8 cellular contexts compared by ENCODE assay signal in genomic region chr1:184152502-184152901, GRCh38.
DNase-seq lines count a peak whose midpoint lies in the region; ATAC-seq and TF ChIP-seq lines count a peak whose summit lies in the region.

No MANE protein-coding gene starts in this region.

- TF ChIP-seq CTCF in activated CD8-positive, alpha-beta T cell treated with anti-CD3 and anti-CD28 coated beads for 36 hours (IDR thresholded peaks at IDR 0.05): no peak

- DNase-seq in HT-29 (ENCODE audit: low spot score) (peak; percentile 11), immature natural killer cell (no peak)
- DNase-seq in activated CD8-positive, alpha-beta T cell treated with anti-CD3 and anti-CD28 coated beads for 36 hours: no peak
- no peak for DNase-seq in stimulated activated naive B cell treated with anti-CD40 and anti-IgM and Interleukin-4, amounts not matched to agents 10 μg/mL and 1 μg/mL and 100 μg/mL, for 72 hours
- DNase-seq in activated naive CD4-positive, alpha-beta T cell treated with anti-CD3 and anti-CD28 coated beads, Interleukin-2, amount 50 U/mL, for 16 hours: no peak

- H3K9me3 Mint-ChIP-seq in activated CD8-positive, alpha-beta T cell treated with anti-CD3 and anti-CD28 coated beads for 36 hours: no peaks in the 10 kb centered on the region
- peaks cover 0 to 2% (median 0%) of the 10 kb centered on the region in 6 donors for H3K9me3 Mint-ChIP-seq in immature natural killer cell
- no peaks in the 10 kb centered on the region for H3K9me3 Mint-ChIP-seq in stimulated activated naive B cell treated with anti-CD40 and anti-IgM and Interleukin-4, amounts not matched to agents 10 μg/mL and 1 μg/mL and 100 μg/mL, for 72 hours

- POLR2A ChIA-PET in activated CD8-positive, alpha-beta T cell treated with anti-CD3 and anti-CD28 coated beads for 36 hours (lab: Charles Lee): no interaction called here

- intact Hi-C loops in activated CD8-positive, alpha-beta T cell treated with anti-CD3 and anti-CD28 coated beads for 36 hours (cut with micrococcal nuclease): no loop called here

- no peaks in the 10 kb centered on the region for H3K36me3 Mint-ChIP-seq in activated CD8-positive, alpha-beta T cell treated with anti-CD3 and anti-CD28 coated beads for 36 hours (ENCODE audit: low read depth)
- no peaks in the 10 kb centered on the region for H3K36me3 Mint-ChIP-seq in immature natural killer cell
- H3K36me3 Mint-ChIP-seq in stimulated activated naive B cell treated with anti-CD40 and anti-IgM and Interleukin-4, amounts not matched to agents 10 μg/mL and 1 μg/mL and 100 μg/mL, for 72 hours: no peaks in the 10 kb centered on the region

- peaks cover 12% of the 10 kb centered on the region for H3K4me1 Mint-ChIP-seq in activated CD8-positive, alpha-beta T cell treated with anti-CD3 and anti-CD28 coated beads for 36 hours (ENCODE audit: low read depth)
- H3K4me1 Mint-ChIP-seq in immature natural killer cell: peaks cover 15% of the 10 kb centered on the region in 2 donors
- H3K4me1 Mint-ChIP-seq in stimulated activated naive B cell treated with anti-CD40 and anti-IgM and Interleukin-4, amounts not matched to agents 10 μg/mL and 1 μg/mL and 100 μg/mL, for 72 hours: peaks cover 3 to 12% of the 10 kb centered on the region in 2 donors

- H3K27me3 Mint-ChIP-seq in activated CD8-positive, alpha-beta T cell treated with anti-CD3 and anti-CD28 coated beads for 36 hours: peaks cover 42% of the 10 kb centered on the region
- H3K27me3 Mint-ChIP-seq in immature natural killer cell (ENCODE audit: low read depth in 3 of 3): peaks cover 10 to 16% (median 13%) of the 10 kb centered on the region in 3 donors
- H3K27me3 Mint-ChIP-seq in stimulated activated naive B cell treated with anti-CD40 and anti-IgM and Interleukin-4, amounts not matched to agents 10 μg/mL and 1 μg/mL and 100 μg/mL, for 72 hours: peaks cover 30 to 34% of the 10 kb centered on the region in 2 donors

- CTCF ChIA-PET in activated CD8-positive, alpha-beta T cell treated with anti-CD3 and anti-CD28 coated beads for 36 hours (lab: Charles Lee): no interaction called here

- peak overlapping the region; percentile 11 for H3K4me3 Mint-ChIP-seq in activated CD8-positive, alpha-beta T cell treated with anti-CD3 and anti-CD28 coated beads for 36 hours
- peak overlapping the region; percentile 5 to 69 (median 54) for H3K4me3 Mint-ChIP-seq in immature natural killer cell
- peak overlapping the region; percentile 45 to 74 for H3K4me3 Mint-ChIP-seq in stimulated activated naive B cell treated with anti-CD40 and anti-IgM and Interleukin-4, amounts not matched to agents 10 μg/mL and 1 μg/mL and 100 μg/mL, for 72 hours

- no peak for ATAC-seq in activated CD8-positive, alpha-beta T cell treated with anti-CD3 and anti-CD28 coated beads for 36 hours
- ATAC-seq in stimulated activated naive B cell treated with anti-CD40 and anti-IgM and Interleukin-4, amounts not matched to agents 10 μg/mL and 1 μg/mL and 100 μg/mL, for 72 hours (replicated peaks): no peak
- ATAC-seq in GM18519 (IDR thresholded peaks at IDR 0.05; ENCODE audit: low FRiP score, unreplicated experiment) (no peak), GM18867 (IDR thresholded peaks at IDR 0.05; ENCODE audit: unreplicated experiment) (no peak), GM19035 (IDR thresholded peaks at IDR 0.05; ENCODE audit: unreplicated experiment) (no peak)

- H3K27ac Mint-ChIP-seq in activated CD8-positive, alpha-beta T cell treated with anti-CD3 and anti-CD28 coated beads for 36 hours: no peak overlapping the region
- H3K27ac Mint-ChIP-seq in immature natural killer cell: no peak overlapping the region
- H3K27ac Mint-ChIP-seq in stimulated activated naive B cell treated with anti-CD40 and anti-IgM and Interleukin-4, amounts not matched to agents 10 μg/mL and 1 μg/mL and 100 μg/mL, for 72 hours: peak overlapping the region; percentile 34
